In the genomic region with DNA sequence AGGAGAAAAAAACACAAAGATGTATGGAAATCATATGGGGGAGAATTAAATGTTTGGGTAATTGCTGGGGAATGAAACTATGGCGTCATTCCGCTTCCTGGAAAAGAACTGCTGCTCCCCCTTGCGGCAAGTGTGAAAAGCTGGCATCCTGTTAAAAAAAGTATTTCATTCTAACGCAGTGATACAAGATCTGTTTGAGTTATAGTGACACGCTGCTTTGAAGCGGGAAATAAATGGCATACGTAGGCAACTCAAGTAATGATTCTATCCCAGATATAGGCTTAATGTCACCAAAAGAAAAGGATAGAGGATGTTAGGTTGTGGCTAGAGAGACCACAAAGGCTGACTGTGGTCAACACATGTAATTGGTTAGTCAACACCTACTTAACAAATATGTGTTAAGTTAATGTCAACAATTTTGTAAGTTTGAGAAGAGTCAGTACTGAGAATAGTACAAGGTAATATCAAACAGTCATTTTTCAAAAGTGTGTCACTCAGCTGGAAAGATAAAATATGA, we compare ENCODE assay signal across 1 cellular context.
TF ChIP-seq lines count a peak whose summit lies in the region.

No MANE protein-coding gene starts in this region.

TF ChIP-seq in HepG2, 621 proteins besides CTCF, POLR2A, EP300 and RAD21 (continued from another document and continues in another):
- TF ChIP-seq, protein P1, sequence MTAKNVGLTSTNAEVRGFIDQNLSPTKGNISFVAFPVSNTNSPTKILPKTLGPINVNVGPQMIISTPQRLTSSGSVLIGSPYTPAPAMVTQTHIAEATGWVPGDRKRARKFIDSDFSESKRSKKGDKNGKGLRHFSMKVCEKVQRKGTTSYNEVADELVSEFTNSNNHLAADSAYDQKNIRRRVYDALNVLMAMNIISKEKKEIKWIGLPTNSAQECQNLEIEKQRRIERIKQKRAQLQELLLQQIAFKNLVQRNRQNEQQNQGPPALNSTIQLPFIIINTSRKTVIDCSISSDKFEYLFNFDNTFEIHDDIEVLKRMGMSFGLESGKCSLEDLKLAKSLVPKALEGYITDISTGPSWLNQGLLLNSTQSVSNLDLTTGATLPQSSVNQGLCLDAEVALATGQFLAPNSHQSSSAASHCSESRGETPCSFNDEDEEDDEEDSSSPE (CRISPR knock-in tag; IDR thresholded peaks at IDR 0.05): no peak
- TF ChIP-seq, protein P2, sequence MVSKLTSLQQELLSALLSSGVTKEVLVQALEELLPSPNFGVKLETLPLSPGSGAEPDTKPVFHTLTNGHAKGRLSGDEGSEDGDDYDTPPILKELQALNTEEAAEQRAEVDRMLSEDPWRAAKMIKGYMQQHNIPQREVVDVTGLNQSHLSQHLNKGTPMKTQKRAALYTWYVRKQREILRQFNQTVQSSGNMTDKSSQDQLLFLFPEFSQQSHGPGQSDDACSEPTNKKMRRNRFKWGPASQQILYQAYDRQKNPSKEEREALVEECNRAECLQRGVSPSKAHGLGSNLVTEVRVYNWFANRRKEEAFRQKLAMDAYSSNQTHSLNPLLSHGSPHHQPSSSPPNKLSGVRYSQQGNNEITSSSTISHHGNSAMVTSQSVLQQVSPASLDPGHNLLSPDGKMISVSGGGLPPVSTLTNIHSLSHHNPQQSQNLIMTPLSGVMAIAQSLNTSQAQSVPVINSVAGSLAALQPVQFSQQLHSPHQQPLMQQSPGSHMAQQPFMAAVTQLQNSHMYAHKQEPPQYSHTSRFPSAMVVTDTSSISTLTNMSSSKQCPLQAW (CRISPR knock-in tag; IDR thresholded peaks at IDR 0.05): 0 out of 2 replicates have a peak, but pooled peaks have one; percentile 37
- TF ChIP-seq REPIN1 (CRISPR knock-in tag; IDR thresholded peaks at IDR 0.05; ENCODE audit: borderline replicate concordance, low read depth) (peak; percentile 32; the same call in 1 of the 2 replicates), MAFF (IDR thresholded peaks at IDR 0.05; ENCODE audit: low read depth, low read length) (no peak), MIXL1 (CRISPR knock-in tag; IDR thresholded peaks at IDR 0.05) (0 out of 2 replicates have a peak, but pooled peaks have one; percentile 34), SMC3 (IDR thresholded peaks at IDR 0.05; ENCODE audit: low read length) (peak; percentile 97), SSRP1 (CRISPR knock-in tag; IDR thresholded peaks at IDR 0.05) (peak; percentile 54; the same call in 1 of the 2 replicates), KAT8 (CRISPR knock-in tag; IDR thresholded peaks at IDR 0.05) (0 out of 2 replicates have a peak, but pooled peaks have one; percentile 30), ZNF225 (CRISPR knock-in tag; IDR thresholded peaks at IDR 0.05) (no peak), RXRB (CRISPR knock-in tag; IDR thresholded peaks at IDR 0.05; ENCODE audit: borderline replicate concordance) (peak; percentile 28; the same call in 1 of the 2 replicates), NCOA2 (CRISPR knock-in tag; IDR thresholded peaks at IDR 0.05) (peak; percentile 17; the same call in 1 of the 2 replicates), FOXJ3 (CRISPR knock-in tag; IDR thresholded peaks at IDR 0.05; ENCODE audit: borderline replicate concordance) (0 out of 2 replicates have a peak, but pooled peaks have one; percentile 45), ZBTB20 (CRISPR knock-in tag; IDR thresholded peaks at IDR 0.05; ENCODE audit: borderline replicate concordance, low read depth) (0 out of 2 replicates have a peak, but pooled peaks have one; percentile 14), RXRA (CRISPR knock-in tag; IDR thresholded peaks at IDR 0.05) (no peak), ZMYM4 (CRISPR knock-in tag; IDR thresholded peaks at IDR 0.05) (peak; percentile 80), STAG1 (CRISPR knock-in tag; IDR thresholded peaks at IDR 0.05) (peak; percentile 91), SOX13 (IDR thresholded peaks at IDR 0.05) (no peak), SOX13 (CRISPR knock-in tag; conservative IDR thresholded peaks at IDR 0.05 in 1 of 2, IDR thresholded peaks at IDR 0.05 in 1 of 2) (0 out of 4 replicates have a peak, but pooled peaks of 1 of the 2 experiments have one; percentile 11), TEAD3 (CRISPR knock-in tag; optimal IDR thresholded peaks at IDR 0.05; ENCODE audit: borderline replicate concordance) (peak; percentile 60), PCBP2 (optimal IDR thresholded peaks at IDR 0.05; ENCODE audit: low read depth, low read length, poor library complexity, severe bottlenecking) (no peak), CCDC6 (CRISPR knock-in tag; IDR thresholded peaks at IDR 0.05) (no peak), ZFP1 (CRISPR knock-in tag; IDR thresholded peaks at IDR 0.05) (0 out of 2 replicates have a peak, but pooled peaks have one; percentile 33), ZNF441 (CRISPR knock-in tag; IDR thresholded peaks at IDR 0.05; ENCODE audit: borderline replicate concordance) (no peak), ZFAT (CRISPR knock-in tag; conservative IDR thresholded peaks at IDR 0.05) (no peak)
- TF ChIP-seq, protein P3, sequence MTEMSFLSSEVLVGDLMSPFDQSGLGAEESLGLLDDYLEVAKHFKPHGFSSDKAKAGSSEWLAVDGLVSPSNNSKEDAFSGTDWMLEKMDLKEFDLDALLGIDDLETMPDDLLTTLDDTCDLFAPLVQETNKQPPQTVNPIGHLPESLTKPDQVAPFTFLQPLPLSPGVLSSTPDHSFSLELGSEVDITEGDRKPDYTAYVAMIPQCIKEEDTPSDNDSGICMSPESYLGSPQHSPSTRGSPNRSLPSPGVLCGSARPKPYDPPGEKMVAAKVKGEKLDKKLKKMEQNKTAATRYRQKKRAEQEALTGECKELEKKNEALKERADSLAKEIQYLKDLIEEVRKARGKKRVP (CRISPR knock-in tag; IDR thresholded peaks at IDR 0.05): peak in 1 of 2 experiments; percentile 45; a peak in 1 of 4 replicates
- TF ChIP-seq, protein P4, sequence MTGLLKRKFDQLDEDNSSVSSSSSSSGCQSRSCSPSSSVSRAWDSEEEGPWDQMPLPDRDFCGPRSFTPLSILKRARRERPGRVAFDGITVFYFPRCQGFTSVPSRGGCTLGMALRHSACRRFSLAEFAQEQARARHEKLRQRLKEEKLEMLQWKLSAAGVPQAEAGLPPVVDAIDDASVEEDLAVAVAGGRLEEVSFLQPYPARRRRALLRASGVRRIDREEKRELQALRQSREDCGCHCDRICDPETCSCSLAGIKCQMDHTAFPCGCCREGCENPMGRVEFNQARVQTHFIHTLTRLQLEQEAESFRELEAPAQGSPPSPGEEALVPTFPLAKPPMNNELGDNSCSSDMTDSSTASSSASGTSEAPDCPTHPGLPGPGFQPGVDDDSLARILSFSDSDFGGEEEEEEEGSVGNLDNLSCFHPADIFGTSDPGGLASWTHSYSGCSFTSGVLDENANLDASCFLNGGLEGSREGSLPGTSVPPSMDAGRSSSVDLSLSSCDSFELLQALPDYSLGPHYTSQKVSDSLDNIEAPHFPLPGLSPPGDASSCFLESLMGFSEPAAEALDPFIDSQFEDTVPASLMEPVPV (CRISPR knock-in tag; IDR thresholded peaks at IDR 0.05): no peak
- TF ChIP-seq, protein P5, sequence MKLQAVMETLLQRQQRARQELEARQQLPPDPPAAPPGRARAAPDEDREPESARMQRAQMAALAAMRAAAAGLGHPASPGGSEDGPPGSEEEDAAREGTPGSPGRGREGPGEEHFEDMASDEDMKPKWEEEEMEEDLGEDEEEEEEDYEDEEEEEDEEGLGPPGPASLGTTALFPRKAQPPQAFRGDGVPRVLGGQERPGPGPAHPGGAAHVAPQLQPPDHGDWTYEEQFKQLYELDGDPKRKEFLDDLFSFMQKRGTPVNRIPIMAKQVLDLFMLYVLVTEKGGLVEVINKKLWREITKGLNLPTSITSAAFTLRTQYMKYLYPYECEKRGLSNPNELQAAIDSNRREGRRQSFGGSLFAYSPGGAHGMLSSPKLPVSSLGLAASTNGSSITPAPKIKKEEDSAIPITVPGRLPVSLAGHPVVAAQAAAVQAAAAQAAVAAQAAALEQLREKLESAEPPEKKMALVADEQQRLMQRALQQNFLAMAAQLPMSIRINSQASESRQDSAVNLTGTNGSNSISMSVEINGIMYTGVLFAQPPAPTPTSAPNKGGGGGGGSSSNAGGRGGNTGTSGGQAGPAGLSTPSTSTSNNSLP (IDR thresholded peaks at IDR 0.05; ENCODE audit: low read depth, low read length): peak; percentile 83
- TF ChIP-seq, protein P6, sequence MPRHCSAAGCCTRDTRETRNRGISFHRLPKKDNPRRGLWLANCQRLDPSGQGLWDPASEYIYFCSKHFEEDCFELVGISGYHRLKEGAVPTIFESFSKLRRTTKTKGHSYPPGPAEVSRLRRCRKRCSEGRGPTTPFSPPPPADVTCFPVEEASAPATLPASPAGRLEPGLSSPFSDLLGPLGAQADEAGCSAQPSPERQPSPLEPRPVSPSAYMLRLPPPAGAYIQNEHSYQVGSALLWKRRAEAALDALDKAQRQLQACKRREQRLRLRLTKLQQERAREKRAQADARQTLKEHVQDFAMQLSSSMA (CRISPR knock-in tag; IDR thresholded peaks at IDR 0.05): no peak
- TF ChIP-seq, protein P7, sequence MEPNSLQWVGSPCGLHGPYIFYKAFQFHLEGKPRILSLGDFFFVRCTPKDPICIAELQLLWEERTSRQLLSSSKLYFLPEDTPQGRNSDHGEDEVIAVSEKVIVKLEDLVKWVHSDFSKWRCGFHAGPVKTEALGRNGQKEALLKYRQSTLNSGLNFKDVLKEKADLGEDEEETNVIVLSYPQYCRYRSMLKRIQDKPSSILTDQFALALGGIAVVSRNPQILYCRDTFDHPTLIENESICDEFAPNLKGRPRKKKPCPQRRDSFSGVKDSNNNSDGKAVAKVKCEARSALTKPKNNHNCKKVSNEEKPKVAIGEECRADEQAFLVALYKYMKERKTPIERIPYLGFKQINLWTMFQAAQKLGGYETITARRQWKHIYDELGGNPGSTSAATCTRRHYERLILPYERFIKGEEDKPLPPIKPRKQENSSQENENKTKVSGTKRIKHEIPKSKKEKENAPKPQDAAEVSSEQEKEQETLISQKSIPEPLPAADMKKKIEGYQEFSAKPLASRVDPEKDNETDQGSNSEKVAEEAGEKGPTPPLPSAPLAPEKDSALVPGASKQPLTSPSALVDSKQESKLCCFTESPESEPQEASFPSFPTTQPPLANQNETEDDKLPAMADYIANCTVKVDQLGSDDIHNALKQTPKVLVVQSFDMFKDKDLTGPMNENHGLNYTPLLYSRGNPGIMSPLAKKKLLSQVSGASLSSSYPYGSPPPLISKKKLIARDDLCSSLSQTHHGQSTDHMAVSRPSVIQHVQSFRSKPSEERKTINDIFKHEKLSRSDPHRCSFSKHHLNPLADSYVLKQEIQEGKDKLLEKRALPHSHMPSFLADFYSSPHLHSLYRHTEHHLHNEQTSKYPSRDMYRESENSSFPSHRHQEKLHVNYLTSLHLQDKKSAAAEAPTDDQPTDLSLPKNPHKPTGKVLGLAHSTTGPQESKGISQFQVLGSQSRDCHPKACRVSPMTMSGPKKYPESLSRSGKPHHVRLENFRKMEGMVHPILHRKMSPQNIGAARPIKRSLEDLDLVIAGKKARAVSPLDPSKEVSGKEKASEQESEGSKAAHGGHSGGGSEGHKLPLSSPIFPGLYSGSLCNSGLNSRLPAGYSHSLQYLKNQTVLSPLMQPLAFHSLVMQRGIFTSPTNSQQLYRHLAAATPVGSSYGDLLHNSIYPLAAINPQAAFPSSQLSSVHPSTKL (CRISPR knock-in tag; IDR thresholded peaks at IDR 0.05): peak; percentile 73
- TF ChIP-seq, protein P8, sequence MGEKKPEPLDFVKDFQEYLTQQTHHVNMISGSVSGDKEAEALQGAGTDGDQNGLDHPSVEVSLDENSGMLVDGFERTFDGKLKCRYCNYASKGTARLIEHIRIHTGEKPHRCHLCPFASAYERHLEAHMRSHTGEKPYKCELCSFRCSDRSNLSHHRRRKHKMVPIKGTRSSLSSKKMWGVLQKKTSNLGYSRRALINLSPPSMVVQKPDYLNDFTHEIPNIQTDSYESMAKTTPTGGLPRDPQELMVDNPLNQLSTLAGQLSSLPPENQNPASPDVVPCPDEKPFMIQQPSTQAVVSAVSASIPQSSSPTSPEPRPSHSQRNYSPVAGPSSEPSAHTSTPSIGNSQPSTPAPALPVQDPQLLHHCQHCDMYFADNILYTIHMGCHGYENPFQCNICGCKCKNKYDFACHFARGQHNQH (CRISPR knock-in tag; IDR thresholded peaks at IDR 0.05): 0 out of 2 replicates have a peak, but pooled peaks have one; percentile 21
- TF ChIP-seq, protein P9, sequence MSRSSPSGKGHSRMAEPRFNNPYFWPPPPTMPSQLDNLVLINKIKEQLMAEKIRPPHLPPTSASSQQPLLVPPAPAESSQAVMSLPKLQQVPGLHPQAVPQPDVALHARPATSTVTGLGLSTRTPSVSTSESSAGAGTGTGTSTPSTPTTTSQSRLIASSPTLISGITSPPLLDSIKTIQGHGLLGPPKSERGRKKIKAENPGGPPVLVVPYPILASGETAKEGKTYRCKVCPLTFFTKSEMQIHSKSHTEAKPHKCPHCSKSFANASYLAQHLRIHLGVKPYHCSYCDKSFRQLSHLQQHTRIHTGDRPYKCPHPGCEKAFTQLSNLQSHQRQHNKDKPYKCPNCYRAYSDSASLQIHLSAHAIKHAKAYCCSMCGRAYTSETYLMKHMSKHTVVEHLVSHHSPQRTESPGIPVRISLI (CRISPR knock-in tag; IDR thresholded peaks at IDR 0.05; ENCODE audit: borderline replicate concordance): peak; percentile 35; the same call in 1 of the 2 replicates
- TF ChIP-seq, protein P10, sequence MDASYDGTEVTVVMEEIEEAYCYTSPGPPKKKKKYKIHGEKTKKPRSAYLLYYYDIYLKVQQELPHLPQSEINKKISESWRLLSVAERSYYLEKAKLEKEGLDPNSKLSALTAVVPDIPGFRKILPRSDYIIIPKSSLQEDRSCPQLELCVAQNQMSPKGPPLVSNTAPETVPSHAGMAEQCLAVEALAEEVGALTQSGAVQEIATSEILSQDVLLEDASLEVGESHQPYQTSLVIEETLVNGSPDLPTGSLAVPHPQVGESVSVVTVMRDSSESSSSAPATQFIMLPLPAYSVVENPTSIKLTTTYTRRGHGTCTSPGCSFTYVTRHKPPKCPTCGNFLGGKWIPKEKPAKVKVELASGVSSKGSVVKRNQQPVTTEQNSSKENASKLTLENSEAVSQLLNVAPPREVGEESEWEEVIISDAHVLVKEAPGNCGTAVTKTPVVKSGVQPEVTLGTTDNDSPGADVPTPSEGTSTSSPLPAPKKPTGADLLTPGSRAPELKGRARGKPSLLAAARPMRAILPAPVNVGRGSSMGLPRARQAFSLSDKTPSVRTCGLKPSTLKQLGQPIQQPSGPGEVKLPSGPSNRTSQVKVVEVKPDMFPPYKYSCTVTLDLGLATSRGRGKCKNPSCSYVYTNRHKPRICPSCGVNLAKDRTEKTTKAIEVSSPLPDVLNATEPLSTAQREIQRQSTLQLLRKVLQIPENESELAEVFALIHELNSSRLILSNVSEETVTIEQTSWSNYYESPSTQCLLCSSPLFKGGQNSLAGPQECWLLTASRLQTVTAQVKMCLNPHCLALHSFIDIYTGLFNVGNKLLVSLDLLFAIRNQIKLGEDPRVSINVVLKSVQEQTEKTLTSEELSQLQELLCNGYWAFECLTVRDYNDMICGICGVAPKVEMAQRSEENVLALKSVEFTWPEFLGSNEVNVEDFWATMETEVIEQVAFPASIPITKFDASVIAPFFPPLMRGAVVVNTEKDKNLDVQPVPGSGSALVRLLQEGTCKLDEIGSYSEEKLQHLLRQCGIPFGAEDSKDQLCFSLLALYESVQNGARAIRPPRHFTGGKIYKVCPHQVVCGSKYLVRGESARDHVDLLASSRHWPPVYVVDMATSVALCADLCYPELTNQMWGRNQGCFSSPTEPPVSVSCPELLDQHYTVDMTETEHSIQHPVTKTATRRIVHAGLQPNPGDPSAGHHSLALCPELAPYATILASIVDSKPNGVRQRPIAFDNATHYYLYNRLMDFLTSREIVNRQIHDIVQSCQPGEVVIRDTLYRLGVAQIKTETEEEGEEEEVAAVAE (CRISPR knock-in tag; IDR thresholded peaks at IDR 0.05; ENCODE audit: borderline replicate concordance): no peak
- TF ChIP-seq, protein P11, sequence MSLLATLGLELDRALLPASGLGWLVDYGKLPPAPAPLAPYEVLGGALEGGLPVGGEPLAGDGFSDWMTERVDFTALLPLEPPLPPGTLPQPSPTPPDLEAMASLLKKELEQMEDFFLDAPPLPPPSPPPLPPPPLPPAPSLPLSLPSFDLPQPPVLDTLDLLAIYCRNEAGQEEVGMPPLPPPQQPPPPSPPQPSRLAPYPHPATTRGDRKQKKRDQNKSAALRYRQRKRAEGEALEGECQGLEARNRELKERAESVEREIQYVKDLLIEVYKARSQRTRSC (CRISPR knock-in tag; IDR thresholded peaks at IDR 0.05; ENCODE audit: low read depth): no peak
